In the genomic region with DNA sequence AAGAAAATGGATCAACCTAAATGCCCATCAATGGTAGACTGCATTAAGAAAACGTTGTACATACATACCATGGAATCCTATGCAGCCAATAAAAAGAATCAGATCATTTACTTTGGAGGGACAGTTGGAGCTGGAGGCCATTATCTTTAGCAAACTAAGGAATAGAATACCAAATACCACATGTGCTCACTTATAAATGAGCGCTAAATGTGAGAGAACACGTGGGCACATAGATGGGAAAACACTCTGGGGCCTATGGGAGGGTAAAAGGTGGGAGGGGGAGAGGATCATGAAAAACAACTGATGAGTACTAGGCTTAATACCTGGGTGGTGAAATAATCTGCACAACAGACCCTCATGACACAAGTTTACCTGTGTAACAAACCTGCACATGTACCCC, we compare ENCODE assay signal across 34 cellular contexts.
"Had no signal": no experiment of that assay in that cellular context is flagged by ENCODE, and none has a peak within 500 bp of the region (broad histone marks: within the 10 kb centered on the region; RNA-seq: fewer than 3 reads in every experiment).

No MANE protein-coding gene starts in this region.

- H3K36me3 ChIP-seq: adrenal gland, ascending aorta, brain microvascular endothelial cell, breast epithelium, cardiac muscle cell had no signal

- H3K4me3 ChIP-seq: adrenal gland, ascending aorta, body of pancreas, breast epithelium, cardiac muscle cell had no signal

- H3K9me3 ChIP-seq: adrenal gland, ascending aorta, body of pancreas had no signal

- FAIRE-seq: astrocyte, bronchial epithelial cell had no signal

- H3K27ac ChIP-seq: adrenal gland, ascending aorta, body of pancreas, brain microvascular endothelial cell, breast epithelium, cardiac muscle cell had no signal

- DNase-seq: activated effector memory CD4-positive, alpha-beta T cell treated with anti-CD3 and anti-CD28 coated beads, Interleukin-2, amount 50 U/mL, for 16 hours; activated effector memory CD4-positive, alpha-beta T cell treated with Interleukin-2 at 50 U/mL for 16 hours; activated gamma-delta T cell; activated gamma-delta T cell treated with Interleukin-2 at 50 U/mL for 16 hours; activated naive CD4-positive, alpha-beta T cell; activated naive CD4-positive, alpha-beta T cell treated with anti-CD3 and anti-CD28 coated beads for 36 hours; activated naive CD4-positive, alpha-beta T cell treated with anti-CD3 and anti-CD28 coated beads, Interleukin-2, amount 10 ng/mL, durations not matched to agents 7 days and 5 days; activated naive CD4-positive, alpha-beta T cell treated with anti-CD3 and anti-CD28 coated beads, Interleukin-2, amount 50 U/mL, for 16 hours; activated naive CD4-positive, alpha-beta T cell treated with Interleukin-2 at 50 U/mL for 16 hours; activated naive CD8-positive, alpha-beta T cell treated with anti-CD3 and anti-CD28 coated beads for 36 hours; activated naive CD8-positive, alpha-beta T cell treated with anti-CD3 and anti-CD28 coated beads, Interleukin-2, amount 10 ng/mL, durations not matched to agents 7 days and 5 days; activated naive CD8-positive, alpha-beta T cell treated with anti-CD3 and anti-CD28 coated beads, Interleukin-2, amount 50 U/mL, for 24 hours; activated T-cell treated with anti-CD3 and anti-CD28 coated beads, Interleukin-2, amount 50 U/mL, for 1 hour; activated T-cell treated with anti-CD3 and anti-CD28 coated beads, Interleukin-2, amount 50 U/mL, for 24 hours; activated T-cell treated with anti-CD3 and anti-CD28 coated beads, Interleukin-2, amount 50 U/mL, for 4 hours; activated T-cell treated with anti-CD3 and anti-CD28 coated beads, Interleukin-2, amount 50 U/mL, for 48 hours; activated T-cell treated with anti-CD3 and anti-CD28 coated beads, Interleukin-2, amount 50 U/mL, for 72 hours; adrenal gland; amniotic stem cell; amygdala; anterior cingulate cortex; aorta; body of pancreas; brain microvascular endothelial cell; caudate nucleus; central memory CD4-positive, alpha-beta T cell; cerebellar nuclear complex had no signal

- H3K27me3 ChIP-seq: adrenal gland, ascending aorta, body of pancreas, brain microvascular endothelial cell, breast epithelium, cardiac muscle cell had no signal

- H3K4me1 ChIP-seq: adrenal gland, ascending aorta, body of pancreas, breast epithelium had no signal

- ATAC-seq: activated naive CD4-positive, alpha-beta T cell treated with anti-CD3 and anti-CD28 coated beads, Interleukin-2, amount 50 U/mL, for 72 hours; activated naive CD8-positive, alpha-beta T cell treated with anti-CD3 and anti-CD28 coated beads, Interleukin-2, amount 50 U/mL, for 24 hours; activated T-cell treated with anti-CD3 and anti-CD28 coated beads, Interleukin-2, amount 50 U/mL, for 4 hours; activated T-cell treated with anti-CD3 and anti-CD28 coated beads, Interleukin-2, amount 50 U/mL, for 72 hours; activated T-helper 17 cell treated with anti-CD3 and anti-CD28 coated beads, Interleukin-2, amount 50 U/mL, for 72 hours; body of pancreas had no signal
